Comparison of ENCODE assay signal across 13 cellular contexts in the genomic region with DNA sequence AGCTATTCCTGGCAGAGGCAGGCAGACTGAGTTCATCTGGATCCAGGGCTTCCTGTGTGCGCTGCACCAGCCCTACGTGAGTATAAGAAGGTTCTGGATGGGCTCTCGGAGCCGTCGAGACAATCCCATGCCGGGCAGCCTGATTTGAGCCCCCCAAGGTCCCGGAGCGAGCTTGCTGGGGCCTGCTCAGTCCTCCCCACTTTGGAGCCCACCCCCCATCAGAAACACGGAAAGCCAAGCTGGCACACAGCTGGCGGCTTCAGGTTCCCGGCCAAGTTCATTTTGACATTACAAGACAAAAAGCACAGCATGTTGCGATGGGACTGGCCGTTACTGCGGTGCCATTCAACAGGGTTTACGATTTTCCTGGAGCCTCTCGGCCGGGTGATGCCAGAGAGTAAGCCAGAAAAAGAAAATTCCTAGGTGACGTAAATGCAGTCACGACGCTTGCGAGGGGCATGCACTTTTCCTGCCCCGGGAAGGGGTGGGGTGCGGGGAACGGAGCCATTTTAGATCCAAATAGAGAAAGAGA.
DNase-seq lines count a peak whose midpoint lies in the region; FAIRE-seq and TF ChIP-seq lines count a peak whose summit lies in the region.
"Had no signal": no experiment of that assay in that cellular context is flagged by ENCODE, and none has a peak within 500 bp of the region (broad histone marks: within the 10 kb centered on the region; RNA-seq: fewer than 3 reads in every experiment).

No MANE protein-coding gene starts in this region.

- H3K36me3 ChIP-seq in breast epithelium (no peaks in the 10 kb centered on the region), muscle layer of duodenum (ENCODE audit: control insufficient read depth in 1 of 2, insufficient read depth in 2 of 2, low read length in 2 of 2) (no peaks in the 10 kb centered on the region), vagina (no peaks in the 10 kb centered on the region)

- no peaks in the 10 kb centered on the region for H3K9me3 ChIP-seq in breast epithelium
- no peaks in the 10 kb centered on the region for H3K9me3 ChIP-seq in muscle layer of duodenum (ENCODE audit: control insufficient read depth in 1 of 2, low read length in 2 of 2)
- no peaks in the 10 kb centered on the region for H3K9me3 ChIP-seq in vagina

- no peaks in the 10 kb centered on the region for H3K36me3 Mint-ChIP-seq in MCF 10A (ENCODE audit: insufficient read depth, unreplicated experiment)
- H3K36me3 Mint-ChIP-seq: activated naive CD4-positive, alpha-beta T cell treated with anti-CD3 and anti-CD28 coated beads, Interleukin-2, amount 10 ng/mL, durations not matched to agents 7 days and 5 days had no signal

- TF ChIP-seq CTCF in MCF 10A (IDR thresholded peaks at IDR 0.05; ENCODE audit: unreplicated experiment) = no peak
- TF ChIP-seq CTCF in breast epithelium (IDR thresholded peaks at IDR 0.05) = no peak
- no peak for TF ChIP-seq CTCF in vagina (IDR thresholded peaks at IDR 0.05)

- H3K4me3 ChIP-seq in breast epithelium = no peak overlapping the region
- H3K4me3 ChIP-seq in muscle layer of duodenum (ENCODE audit: low read depth in 1 of 2, low read length in 2 of 2) = peak overlapping the region in 1 of 2 donors; percentile 6
- H3K4me3 ChIP-seq in vagina = no peak overlapping the region

- H3K27me3 ChIP-seq in breast epithelium (peaks cover 0 to 70% of the 10 kb centered on the region in 2 donors), muscle layer of duodenum (ENCODE audit: low read depth, low read length) (no peaks in the 10 kb centered on the region), vagina (no peaks in the 10 kb centered on the region)

- intact Hi-C loops in MCF 10A (cut with micrococcal nuclease) = no loop called here
- intact Hi-C loops in breast epithelium (cut with DNase I; ENCODE audit: low total_unique reads) = loop anchor here (5.0 kb wide), 1 partner anchor 179 kb away; no protein-coding TSS in a partner anchor
- intact Hi-C loops in vagina (cut with DNase I) = loop anchor here (5.0 to 10.0 kb wide), 3 partner anchors 82 to 169 kb away; a partner anchor contains a TSS

- DNase-seq in MCF 10A (ENCODE audit: unreplicated experiment) (peak; percentile 35), breast epithelium (ENCODE audit: low spot score in 2 of 2) (no peak), fibroblast of peridontal ligament (ENCODE audit: extremely low read depth) (peak; percentile 89), vagina (ENCODE audit: extremely low spot score in 2 of 2) (peak in 1 of 2 donors; percentile 94), NK-92 (lab: John Stamatoyannopoulos, UW; ENCODE audit: unreplicated experiment) (no peak), GM19239 (ENCODE audit: insufficient read length, low spot score) (no peak), amniotic stem cell (lab: John Stamatoyannopoulos, UW) (no peak)
- DNase-seq: activated CD4-positive, CD25-positive, alpha-beta regulatory T cell; activated naive CD4-positive, alpha-beta T cell treated with anti-CD3 and anti-CD28 coated beads, Interleukin-2, amount 10 ng/mL, durations not matched to agents 7 days and 5 days; occipital lobe had no signal

- H3K27ac Mint-ChIP-seq in MCF 10A (ENCODE audit: low read depth, unreplicated experiment) = no peak overlapping the region
- H3K27ac Mint-ChIP-seq: activated naive CD4-positive, alpha-beta T cell treated with anti-CD3 and anti-CD28 coated beads, Interleukin-2, amount 10 ng/mL, durations not matched to agents 7 days and 5 days had no signal

- POLR2A ChIA-PET in MCF 10A (lab: Yijun Ruan, JAX) = no interaction called here

- peak overlapping the region in 1 of 2 donors; percentile 75 for H3K27ac ChIP-seq in breast epithelium
- H3K27ac ChIP-seq in muscle layer of duodenum (ENCODE audit: low read length) = peak overlapping the region; percentile 89
- peak overlapping the region; percentile 87 for H3K27ac ChIP-seq in vagina

- CTCF ChIA-PET in MCF 10A (lab: Yijun Ruan, JAX) = interaction anchor here (3.8 kb wide), 1 partner anchor 175 kb away, joined by 36 read pairs; no protein-coding TSS in a partner anchor

- H3K4me1 ChIP-seq in breast epithelium (no peaks in the 10 kb centered on the region), muscle layer of duodenum (ENCODE audit: control insufficient read depth in 1 of 2, insufficient read depth in 2 of 2, low read length in 2 of 2) (peaks cover 10 to 11% of the 10 kb centered on the region in 2 donors), vagina (peaks cover 16% of the 10 kb centered on the region)

- TF ChIP-seq POLR2A in breast epithelium (IDR thresholded peaks at IDR 0.05) (no peak), vagina (IDR thresholded peaks at IDR 0.05) (no peak)

- BruUV-seq in MCF 10A (replicated peaks; lab: Mats Ljungman, UMichigan) = no TSS peak

- no peak for FAIRE-seq in GM19239 (lab: Jason Lieb, UNC)
- FAIRE-seq: A204.1, frontal cortex had no signal

- H3K4me3 Mint-ChIP-seq in MCF 10A (ENCODE audit: unreplicated experiment) = peak overlapping the region; percentile 61
- H3K4me3 Mint-ChIP-seq: activated naive CD4-positive, alpha-beta T cell treated with anti-CD3 and anti-CD28 coated beads, Interleukin-2, amount 10 ng/mL, durations not matched to agents 7 days and 5 days had no signal

- H3K27me3 Mint-ChIP-seq in MCF 10A (ENCODE audit: insufficient read depth, unreplicated experiment) = peaks cover 20% of the 10 kb centered on the region

- no peaks in the 10 kb centered on the region for H3K9me3 Mint-ChIP-seq in MCF 10A (ENCODE audit: unreplicated experiment)

- H3K4me1 Mint-ChIP-seq in MCF 10A (ENCODE audit: insufficient read depth, unreplicated experiment) = peaks cover 17% of the 10 kb centered on the region
- H3K4me1 Mint-ChIP-seq: activated naive CD4-positive, alpha-beta T cell treated with anti-CD3 and anti-CD28 coated beads, Interleukin-2, amount 10 ng/mL, durations not matched to agents 7 days and 5 days had no signal

Comparison
In these comparisons a context has a peak if more than half of its experiments do, and no peak if none do; other contexts are left out.
1. DNase-seq: peak in MCF 10A (single experiment) and fibroblast of peridontal ligament (single experiment); none in breast epithelium (0 of 2), NK-92 (single experiment), GM19239 (single experiment) and amniotic stem cell (single experiment).